ENCODE assay signal across 8 cellular contexts in genomic region chr2:96962567-96963203, GRCh38. TPM values are rescaled to one million over a fixed set of nuclear protein-coding genes. Genes with fewer than 3 reads are reported as not detected.
DNase-seq lines count a peak whose midpoint lies in the region; ATAC-seq and TF ChIP-seq lines count a peak whose summit lies in the region.

No MANE protein-coding gene starts in this region.

- intact Hi-C loops in left cardiac atrium (cut with DNase I): loop anchor here in 1 of 2 donors (10.0 kb wide), 1 partner anchor 228 kb away; no protein-coding TSS in a partner anchor

- H3K36me3 ChIP-seq in BE2C: no peaks in the 10 kb centered on the region

- no peak overlapping the region for H3K4me3 ChIP-seq in BE2C (ENCODE audit: low read depth, low read length)

- DNase-seq in D341Med (ENCODE audit: low spot score) (peak; percentile 5), T-helper 9 cell (peak; percentile 79), ecto neural progenitor cell (ENCODE audit: low spot score) (no peak), GM20000 (ENCODE audit: low spot score) (no peak), left cardiac atrium (no peak), BE2C (no peak)
- peak; percentile 66 for DNase-seq in activated naive CD4-positive, alpha-beta T cell treated with anti-CD3 and anti-CD28 coated beads, Interleukin-2, amount 50 U/mL, for 16 hours
- DNase-seq in stimulated activated CD4-positive, alpha-beta T cell treated with anti-CD3 and anti-CD28 coated beads, Interleukin-4, amount 100 ng/mL, for 1 hour: peak; percentile 37

- TF ChIP-seq CTCF in GM20000 (IDR thresholded peaks at IDR 0.05; ENCODE audit: extremely low read depth, missing control alignments) (no peak), BE2C (IDR thresholded peaks at IDR 0.05; ENCODE audit: low read depth, low read length) (no peak)

- H3K4me1 ChIP-seq in BE2C: no peaks in the 10 kb centered on the region

- ATAC-seq in left cardiac atrium: no peak

- no peaks in the 10 kb centered on the region for H3K27me3 ChIP-seq in BE2C

- no peaks in the 10 kb centered on the region for H3K9me3 ChIP-seq in BE2C

RNA-seq across cellular contexts. Expression of gene FAM178B, which starts 23.7 kb away (rescaled TPM):
- under 1 TPM in 1 of 2 donors, not detected in 1; 0.44 TPM for total RNA-seq in left cardiac atrium
- not detected for polyA plus RNA-seq in BE2C (2012; ENCODE audit: insufficient read depth, insufficient read length, low read depth)

Comparison
In these comparisons a context has a peak if more than half of its experiments do, and no peak if none do; other contexts are left out.
1. DNase-seq: peak in D341Med (single experiment), T-helper 9 cell (single experiment), activated naive CD4-positive, alpha-beta T cell treated with anti-CD3 and anti-CD28 coated beads, Interleukin-2, amount 50 U/mL, for 16 hours (single experiment) and stimulated activated CD4-positive, alpha-beta T cell treated with anti-CD3 and anti-CD28 coated beads, Interleukin-4, amount 100 ng/mL, for 1 hour (single experiment); none in ecto neural progenitor cell (single experiment), GM20000 (single experiment), left cardiac atrium (single experiment) and BE2C (single experiment).